ENCODE assay signal across 25 cellular contexts in genomic region chr6:12134581-12134980, GRCh38.
DNase-seq lines count a peak whose midpoint lies in the region; ATAC-seq, FAIRE-seq and TF ChIP-seq lines count a peak whose summit lies in the region.
"Had no signal": no experiment of that assay in that cellular context is flagged by ENCODE, and none has a peak within 500 bp of the region (broad histone marks: within the 10 kb centered on the region; RNA-seq: fewer than 3 reads in every experiment).

No MANE protein-coding gene starts in this region.

- peaks cover 22% of the 10 kb centered on the region for H3K4me1 ChIP-seq in endothelial cell of umbilical vein (ENCODE audit: control insufficient read depth, extremely low read depth, insufficient read depth, low read length)
- H3K4me1 ChIP-seq: Caco-2 had no signal

- no peaks in the 10 kb centered on the region for H4K20me1 ChIP-seq in endothelial cell of umbilical vein (replicated peaks; ENCODE audit: control insufficient read depth, extremely low read depth, insufficient read depth, low read length)

- H3K79me2 ChIP-seq in endothelial cell of umbilical vein (ENCODE audit: control insufficient read depth, insufficient read depth, low read length), result no peaks in the 10 kb centered on the region

- peak overlapping the region; percentile 26 for H3K27ac Mint-ChIP-seq in activated T-cell treated with anti-CD3 and anti-CD28 coated beads, Interleukin-2, amount 50 U/mL, for 24 hours
- H3K27ac Mint-ChIP-seq in activated CD4-positive, alpha-beta T cell treated with anti-CD3 and anti-CD28 coated beads for 36 hours, result no peak overlapping the region
- H3K27ac Mint-ChIP-seq: B cell; CD4-positive, alpha-beta T cell; CD8-positive, alpha-beta T cell had no signal

- H3K27me3 Mint-ChIP-seq in activated T-cell treated with anti-CD3 and anti-CD28 coated beads, Interleukin-2, amount 50 U/mL, for 24 hours, result no peaks in the 10 kb centered on the region
- no peaks in the 10 kb centered on the region for H3K27me3 Mint-ChIP-seq in activated CD4-positive, alpha-beta T cell treated with anti-CD3 and anti-CD28 coated beads for 36 hours
- H3K27me3 Mint-ChIP-seq: B cell; CD4-positive, alpha-beta T cell had no signal

- H3K9me3 ChIP-seq in endothelial cell of umbilical vein (replicated peaks; ENCODE audit: control insufficient read depth, insufficient read depth, low read length), result no peaks in the 10 kb centered on the region
- H3K9me3 ChIP-seq: Caco-2 had no signal

- H2AFZ ChIP-seq in endothelial cell of umbilical vein (ENCODE audit: low read depth, low read length), result no peak overlapping the region

- H3K27ac ChIP-seq in endothelial cell of umbilical vein (ENCODE audit: insufficient read depth, low read depth, low read length), result no peak overlapping the region
- H3K27ac ChIP-seq: 22Rv1; BLaER1 treated with 17β-estradiol and CSF1 and Interleukin-3, amounts not matched to agents 10 nM and 100 nM; C4-2B had no signal

- H3K9me1 ChIP-seq in endothelial cell of umbilical vein (replicated peaks; ENCODE audit: control insufficient read depth, extremely low read depth, insufficient read depth, low read length), result no peaks in the 10 kb centered on the region

- POLR2A ChIA-PET in endothelial cell of umbilical vein (lab: Charles Lee), result no interaction called here
- POLR2A ChIA-PET in activated CD4-positive, alpha-beta T cell treated with anti-CD3 and anti-CD28 coated beads for 36 hours (lab: Charles Lee), result no interaction called here

- H3K27me3 ChIP-seq in endothelial cell of umbilical vein (ENCODE audit: control insufficient read depth in 2 of 2, insufficient read depth in 2 of 2, low read length in 2 of 2), result no peaks in the 10 kb centered on the region
- H3K27me3 ChIP-seq: BLaER1 treated with 17β-estradiol and CSF1 and Interleukin-3, amounts not matched to agents 10 nM and 100 nM had no signal

- H3K36me3 Mint-ChIP-seq in activated T-cell treated with anti-CD3 and anti-CD28 coated beads, Interleukin-2, amount 50 U/mL, for 24 hours (ENCODE audit: low read depth), result peaks cover 77% of the 10 kb centered on the region
- H3K36me3 Mint-ChIP-seq in activated CD4-positive, alpha-beta T cell treated with anti-CD3 and anti-CD28 coated beads for 36 hours (ENCODE audit: low read depth), result peaks cover 43% of the 10 kb centered on the region

- H3K9ac ChIP-seq in endothelial cell of umbilical vein (replicated peaks; ENCODE audit: extremely low read depth, insufficient read depth, low read length), result no peak overlapping the region
- H3K9ac ChIP-seq: BLaER1 treated with 17β-estradiol and CSF1 and Interleukin-3, amounts not matched to agents 10 nM and 100 nM had no signal

- no peak for TF ChIP-seq POLR2A in endothelial cell of umbilical vein (IDR thresholded peaks at IDR 0.05; ENCODE audit: low read depth, low read length)

- in situ Hi-C loops in GM13976 (cut with MboI; ENCODE audit: low sequenced_read_pairs, unreplicated experiment), result no loop called here

- peaks cover 3 to 8% of the 10 kb centered on the region in 2 experiments for H3K36me3 ChIP-seq in endothelial cell of umbilical vein (ENCODE audit: control insufficient read depth in 2 of 2, extremely low read depth in 1 of 2, insufficient read depth in 2 of 2, low read length in 2 of 2)

- no peak overlapping the region for H3K4me3 ChIP-seq in endothelial cell of umbilical vein (replicated peaks in 1 of 3; ENCODE audit: insufficient read depth in 1 of 3, low read depth in 1 of 3, low read length in 3 of 3)
- H3K4me3 ChIP-seq: A549; BLaER1 treated with 17β-estradiol and CSF1 and Interleukin-3, amounts not matched to agents 10 nM and 100 nM had no signal

- TF ChIP-seq CTCF in endothelial cell of umbilical vein (IDR thresholded peaks at IDR 0.05; ENCODE audit: extremely low read depth in 1 of 2, insufficient read depth in 1 of 2, low read depth in 1 of 2, low read length in 2 of 2), result no peak
- TF ChIP-seq CTCF in GM13976 (IDR thresholded peaks at IDR 0.05; ENCODE audit: borderline replicate concordance, control extremely low read depth, extremely low read depth, insufficient read depth, missing control alignments), result no peak

- CTCF ChIA-PET in endothelial cell of umbilical vein (lab: Charles Lee), result interaction anchor here (1.1 to 1.7 kb wide), 3 partner anchors 13 to 99 kb away, joined by 3 read pairs; no protein-coding TSS in a partner anchor
- CTCF ChIA-PET in activated CD4-positive, alpha-beta T cell treated with anti-CD3 and anti-CD28 coated beads for 36 hours (lab: Charles Lee), result no interaction called here

- no peak for ATAC-seq in GM18519 (IDR thresholded peaks at IDR 0.05; ENCODE audit: low FRiP score, unreplicated experiment)
- ATAC-seq in activated CD4-positive, alpha-beta T cell treated with anti-CD3 and anti-CD28 coated beads for 36 hours, result no peak
- ATAC-seq: A549; CD8-positive, alpha-beta T cell had no signal

- peak; percentile 49 for FAIRE-seq in endothelial cell of umbilical vein (lab: Jason Lieb, UNC)
- FAIRE-seq: A549, D721Med, G401.6, GM12891, GM18507, GM19239 had no signal

- no peak overlapping the region for H3K4me3 Mint-ChIP-seq in activated T-cell treated with anti-CD3 and anti-CD28 coated beads, Interleukin-2, amount 50 U/mL, for 24 hours
- no peak overlapping the region for H3K4me3 Mint-ChIP-seq in activated CD4-positive, alpha-beta T cell treated with anti-CD3 and anti-CD28 coated beads for 36 hours
- H3K4me3 Mint-ChIP-seq: B cell; CD4-positive, alpha-beta T cell; CD8-positive, alpha-beta T cell had no signal

- no TSS peak for BruUV-seq in endothelial cell of umbilical vein (replicated peaks; lab: Mats Ljungman, UMichigan)

- no peak overlapping the region for H3K4me2 ChIP-seq in endothelial cell of umbilical vein (ENCODE audit: insufficient read depth, low read length)
- H3K4me2 ChIP-seq: A549; BLaER1 treated with 17β-estradiol and CSF1 and Interleukin-3, amounts not matched to agents 10 nM and 100 nM had no signal

- dilution Hi-C loops in endothelial cell of umbilical vein (cut with MboI; ENCODE audit: extremely low pct_ligation_motif_present, low sequenced_read_pairs), result no loop called here

- H3K9me3 Mint-ChIP-seq in activated T-cell treated with anti-CD3 and anti-CD28 coated beads, Interleukin-2, amount 50 U/mL, for 24 hours, result no peaks in the 10 kb centered on the region
- H3K9me3 Mint-ChIP-seq in activated CD4-positive, alpha-beta T cell treated with anti-CD3 and anti-CD28 coated beads for 36 hours (ENCODE audit: low read depth), result peaks cover 7% of the 10 kb centered on the region
- H3K9me3 Mint-ChIP-seq: CD4-positive, alpha-beta T cell had no signal

- peaks cover 27% of the 10 kb centered on the region for H3K4me1 Mint-ChIP-seq in activated T-cell treated with anti-CD3 and anti-CD28 coated beads, Interleukin-2, amount 50 U/mL, for 24 hours (ENCODE audit: low read depth)
- peaks cover 32% of the 10 kb centered on the region for H3K4me1 Mint-ChIP-seq in activated CD4-positive, alpha-beta T cell treated with anti-CD3 and anti-CD28 coated beads for 36 hours

- no peak for DNase-seq in activated T-cell treated with anti-CD3 and anti-CD28 coated beads, Interleukin-2, amount 50 U/mL, for 24 hours
- no peak for DNase-seq in activated T-cell treated with anti-CD3 and anti-CD28 coated beads for 4 hours
- DNase-seq in LHCN-M2 (ENCODE audit: low read depth), result peak; percentile 68
- no peak for DNase-seq in endothelial cell of umbilical vein (ENCODE audit: low read depth, low spot score)
- DNase-seq in myocyte (ENCODE audit: low read depth), result peak; percentile 15
- no peak for DNase-seq in activated CD4-positive, alpha-beta T cell treated with anti-CD3 and anti-CD28 coated beads for 36 hours
- no peak for DNase-seq in GM13976 (ENCODE audit: low spot score)
- DNase-seq: AML-193; Caco-2; Calu3; CD4-positive, alpha-beta T cell; CD8-positive, alpha-beta T cell; DMS79 treated with DMSO at 0.1 percent for 48 hours; GF-D8 had no signal

- intact Hi-C loops in endothelial cell of umbilical vein (cut with micrococcal nuclease), result no loop called here
- intact Hi-C loops in activated CD4-positive, alpha-beta T cell treated with anti-CD3 and anti-CD28 coated beads for 36 hours (cut with DNase I, micrococcal nuclease), result no loop called here

TF ChIP-seq in endothelial cell of umbilical vein, 7 proteins besides CTCF, POLR2A, EP300 and RAD21:
- TF ChIP-seq MAX (IDR thresholded peaks at IDR 0.05; ENCODE audit: insufficient read depth, insufficient read length), result no peak
- no peak for TF ChIP-seq FOS (IDR thresholded peaks at IDR 0.05; ENCODE audit: borderline replicate concordance, insufficient read depth, low read length)
- TF ChIP-seq GATA2 (IDR thresholded peaks at IDR 0.05; ENCODE audit: insufficient read depth, insufficient read length, low read depth, low read length), result no peak
- TF ChIP-seq POLR2AphosphoS5 (IDR thresholded peaks at IDR 0.05; ENCODE audit: insufficient read depth, low read depth, low read length), result no peak
TF ChIP-seq in endothelial cell of umbilical vein: peak in this region for 0.

Comparison
In these comparisons a context has a peak if more than half of its experiments do, and no peak if none do; other contexts are left out.
1. DNase-seq: peak in LHCN-M2 (single experiment) and myocyte (single experiment); none in activated T-cell treated with anti-CD3 and anti-CD28 coated beads, Interleukin-2, amount 50 U/mL, for 24 hours (single experiment), activated T-cell treated with anti-CD3 and anti-CD28 coated beads for 4 hours (single experiment), endothelial cell of umbilical vein (single experiment), activated CD4-positive, alpha-beta T cell treated with anti-CD3 and anti-CD28 coated beads for 36 hours (single experiment) and GM13976 (single experiment).